Comparison of ENCODE assay signal across 8 cellular contexts in genomic region chr7:26399309-26399610, GRCh38.
A peak's percentile ranks its signal among the peaks of the same experiment; 100 is the strongest.
DNase-seq lines count a peak whose midpoint lies in the region; ATAC-seq and TF ChIP-seq lines count a peak whose summit lies in the region.

No MANE protein-coding gene starts in this region.

- peaks cover 0 to 19% (median 10%) of the 10 kb centered on the region in 12 donors for H3K4me1 ChIP-seq in heart left ventricle

- peaks cover 9% of the 10 kb centered on the region for H3K4me1 Mint-ChIP-seq in activated CD4-positive, alpha-beta T cell treated with anti-CD3 and anti-CD28 coated beads for 36 hours
- H3K4me1 Mint-ChIP-seq in WTC11 = peaks cover 29% of the 10 kb centered on the region

- H3K27ac ChIP-seq in heart left ventricle = peak overlapping the region in 6 of 12 donors; percentile 60 to 81 (median 74)

- H3K27ac Mint-ChIP-seq in activated CD4-positive, alpha-beta T cell treated with anti-CD3 and anti-CD28 coated beads for 36 hours = no peak overlapping the region
- peak overlapping the region; percentile 65; the same call in 1 of the 2 replicates for H3K27ac Mint-ChIP-seq in WTC11

- no peaks in the 10 kb centered on the region for H3K9me3 ChIP-seq in heart left ventricle

- no peaks in the 10 kb centered on the region for H3K36me3 Mint-ChIP-seq in activated CD4-positive, alpha-beta T cell treated with anti-CD3 and anti-CD28 coated beads for 36 hours (ENCODE audit: low read depth)
- H3K36me3 Mint-ChIP-seq in WTC11 = no peaks in the 10 kb centered on the region

- no peaks in the 10 kb centered on the region for H3K9me3 Mint-ChIP-seq in activated CD4-positive, alpha-beta T cell treated with anti-CD3 and anti-CD28 coated beads for 36 hours (ENCODE audit: low read depth)
- H3K9me3 Mint-ChIP-seq in WTC11 = no peaks in the 10 kb centered on the region

- peaks cover 38% of the 10 kb centered on the region for H3K27me3 Mint-ChIP-seq in activated CD4-positive, alpha-beta T cell treated with anti-CD3 and anti-CD28 coated beads for 36 hours
- peaks cover 10% of the 10 kb centered on the region for H3K27me3 Mint-ChIP-seq in WTC11 (ENCODE audit: low read depth)

- H3K4me3 Mint-ChIP-seq in activated CD4-positive, alpha-beta T cell treated with anti-CD3 and anti-CD28 coated beads for 36 hours = peak overlapping the region; percentile 81
- H3K4me3 Mint-ChIP-seq in WTC11 = peak overlapping the region; percentile 93

- WGBS in heart left ventricle, 4 donors = 18 to 28% (median 22%) methylated on average over 3 of the region's 3 CpGs

- TF ChIP-seq POLR2A in heart left ventricle (IDR thresholded peaks at IDR 0.05) = no peak

- POLR2A ChIA-PET in activated CD4-positive, alpha-beta T cell treated with anti-CD3 and anti-CD28 coated beads for 36 hours (lab: Charles Lee) = no interaction called here
- POLR2A ChIA-PET in WTC11 (lab: Charles Lee) = interaction anchor here (1.2 kb wide), 1 partner anchor 10 kb away, joined by 3 read pairs; no protein-coding TSS in a partner anchor

- peak overlapping the region; percentile 59 to 74 (median 64) for H3K4me3 ChIP-seq in heart left ventricle

- intact Hi-C loops in activated CD4-positive, alpha-beta T cell treated with anti-CD3 and anti-CD28 coated beads for 36 hours (cut with DNase I, micrococcal nuclease) = no loop called here
- intact Hi-C loops in heart left ventricle (cut with DNase I) = no loop called here
- intact Hi-C loops in posterior cingulate gyrus (cut with DNase I) = loop anchor here (10.0 kb wide), 1 partner anchor 96 kb away; no protein-coding TSS in a partner anchor

- no peak for DNase-seq in activated CD4-positive, alpha-beta T cell treated with anti-CD3 and anti-CD28 coated beads for 36 hours
- no peak for DNase-seq in activated CD4-positive, alpha-beta T cell treated with anti-CD3 and anti-CD28 coated beads, Interleukin-2, amount 50 U/mL, for 1 hour
- DNase-seq in WTC11 (ENCODE audit: low spot score) = peak; percentile 22
- DNase-seq in heart left ventricle = peak in 3 of 5 donors; percentile 25 to 57 (median 47)
- DNase-seq in posterior cingulate gyrus = peak in 8 of 10 donors; percentile 12 to 89 (median 26)
- no peak for DNase-seq in stimulated activated naive CD4-positive, alpha-beta T cell treated with Interleukin-2 at 50 U/mL for 16 hours (lab: John Stamatoyannopoulos, UW)
- no peak for DNase-seq in CD1c-positive myeloid dendritic cell (ENCODE audit: extremely low spot score)

- H3K27me3 ChIP-seq in heart left ventricle = peaks cover 0 to 15% (median 0%) of the 10 kb centered on the region in 9 donors

- CTCF ChIA-PET in activated CD4-positive, alpha-beta T cell treated with anti-CD3 and anti-CD28 coated beads for 36 hours (lab: Charles Lee) = interaction anchor here (1.2 kb wide), 2 partner anchors 11 to 25 kb away, joined by 3 to 5 read pairs; no protein-coding TSS in a partner anchor
- CTCF ChIA-PET in WTC11 (lab: Charles Lee) = interaction anchor here (1.7 kb wide), 1 partner anchor 12 kb away, joined by 4 read pairs; no protein-coding TSS in a partner anchor

- no peak for TF ChIP-seq CTCF in WTC11 (IDR thresholded peaks at IDR 0.05)
- TF ChIP-seq CTCF in heart left ventricle (IDR thresholded peaks at IDR 0.05) = peak in 6 of 12 donors; percentile 9 to 32 (median 21)

- no peak for ATAC-seq in activated CD4-positive, alpha-beta T cell treated with anti-CD3 and anti-CD28 coated beads for 36 hours
- ATAC-seq in WTC11 (peak; percentile 21), heart left ventricle (peak in 3 of 4 donors; percentile 59 to 70 (median 61)), GM21737 (IDR thresholded peaks at IDR 0.05; ENCODE audit: unreplicated experiment) (no peak)

- H3K36me3 ChIP-seq in heart left ventricle = no peaks in the 10 kb centered on the region

TF ChIP-seq in WTC11, 78 proteins besides CTCF, POLR2A, EP300 and RAD21:
- TF ChIP-seq E2F1 (CRISPR knock-in tag; IDR thresholded peaks at IDR 0.05) = no peak
- no peak for TF ChIP-seq SMAD3 (CRISPR knock-in tag; IDR thresholded peaks at IDR 0.05; ENCODE audit: borderline replicate concordance)

Comparison
In these comparisons a context has a peak if more than half of its experiments do, and no peak if none do; other contexts are left out.
1. ATAC-seq: peak in WTC11 (single experiment) and heart left ventricle (3 of 4); none in activated CD4-positive, alpha-beta T cell treated with anti-CD3 and anti-CD28 coated beads for 36 hours (single experiment) and GM21737 (single experiment).
2. DNase-seq: peak in WTC11 (single experiment), heart left ventricle (3 of 5) and posterior cingulate gyrus (8 of 10); none in activated CD4-positive, alpha-beta T cell treated with anti-CD3 and anti-CD28 coated beads for 36 hours (single experiment), activated CD4-positive, alpha-beta T cell treated with anti-CD3 and anti-CD28 coated beads, Interleukin-2, amount 50 U/mL, for 1 hour (single experiment), stimulated activated naive CD4-positive, alpha-beta T cell treated with Interleukin-2 at 50 U/mL for 16 hours (single experiment) and CD1c-positive myeloid dendritic cell (single experiment).